ENCODE assay signal across 23 cellular contexts in genomic region chr13:45763419-45763818, GRCh38.
A peak's percentile ranks its signal among the peaks of the same experiment; 100 is the strongest.
DNase-seq lines count a peak whose midpoint lies in the region; ATAC-seq, FAIRE-seq and TF ChIP-seq lines count a peak whose summit lies in the region.
"Had no signal": no experiment of that assay in that cellular context is flagged by ENCODE, and none has a peak within 500 bp of the region (broad histone marks: within the 10 kb centered on the region; RNA-seq: fewer than 3 reads in every experiment).

No MANE protein-coding gene starts in this region.

- H3K36me3 ChIP-seq in HepG2 (replicated peaks in 1 of 2; ENCODE audit: control insufficient read depth in 1 of 2, insufficient read depth in 2 of 2, low read length in 2 of 2) = no peaks in the 10 kb centered on the region
- H3K36me3 ChIP-seq in right lobe of liver = no peaks in the 10 kb centered on the region
- H3K36me3 ChIP-seq in mesenchymal stem cell (ENCODE audit: control insufficient read depth in 1 of 2, insufficient read depth in 2 of 2, low read depth in 1 of 2, low read length in 2 of 2) = no peaks in the 10 kb centered on the region
- no peaks in the 10 kb centered on the region for H3K36me3 ChIP-seq in trophoblast cell (ENCODE audit: control insufficient read depth in 1 of 2, insufficient read depth in 2 of 2, low read length in 2 of 2)
- H3K36me3 ChIP-seq: BE2C, BLaER1 had no signal

- no TSS peak for BruUV-seq in HepG2 (replicated peaks; lab: Mats Ljungman, UMichigan)

- H3K79me1 ChIP-seq in mesenchymal stem cell (replicated peaks; ENCODE audit: low read length, poor library complexity, severe bottlenecking) = no peaks in the 10 kb centered on the region
- no peaks in the 10 kb centered on the region for H3K79me1 ChIP-seq in trophoblast cell (ENCODE audit: low read length)

- H4K20me1 ChIP-seq in HepG2 (ENCODE audit: insufficient read depth, low read length) = no peaks in the 10 kb centered on the region
- H4K20me1 ChIP-seq: BLaER1 had no signal

- H3K4me1 ChIP-seq in HepG2 (ENCODE audit: insufficient read depth, low read length) = peaks cover 13% of the 10 kb centered on the region
- no peaks in the 10 kb centered on the region for H3K4me1 ChIP-seq in right lobe of liver
- H3K4me1 ChIP-seq in mesenchymal stem cell (ENCODE audit: control insufficient read depth, insufficient read depth, low read depth, low read length) = peaks cover 2% of the 10 kb centered on the region
- no peaks in the 10 kb centered on the region for H3K4me1 ChIP-seq in trophoblast cell (ENCODE audit: control insufficient read depth in 1 of 2, insufficient read depth in 2 of 2, low read length in 2 of 2)
- H3K4me1 ChIP-seq: BE2C, Caco-2 had no signal

- H3K9ac ChIP-seq in HepG2 (ENCODE audit: insufficient read depth, low read depth, low read length) = no peak overlapping the region
- H3K9ac ChIP-seq in mesenchymal stem cell (ENCODE audit: low read length) = no peak overlapping the region
- H3K9ac ChIP-seq in trophoblast cell (ENCODE audit: low read length) = no peak overlapping the region
- H3K9ac ChIP-seq: BLaER1 had no signal

- no peak overlapping the region for H3K23ac ChIP-seq in mesenchymal stem cell (ENCODE audit: low read length in 2 of 2)
- H3K23ac ChIP-seq in trophoblast cell (ENCODE audit: low read length) = no peak overlapping the region

- no peaks in the 10 kb centered on the region for H3K9me3 Mint-ChIP-seq in activated CD8-positive, alpha-beta memory T cell treated with anti-CD3 and anti-CD28 coated beads, Interleukin-2, amount 10 ng/mL, durations not matched to agents 7 days and 5 days (ENCODE audit: low read depth)
- H3K9me3 Mint-ChIP-seq: CD4-positive, alpha-beta T cell had no signal

- no peak overlapping the region for H3K27ac ChIP-seq in HepG2 (ENCODE audit: extremely low read length, insufficient read depth, low read length)
- no peak overlapping the region for H3K27ac ChIP-seq in right lobe of liver
- no peak overlapping the region for H3K27ac ChIP-seq in mesenchymal stem cell (ENCODE audit: low read length, poor library complexity, severe bottlenecking)
- H3K27ac ChIP-seq in trophoblast cell (ENCODE audit: low read depth, low read length) = no peak overlapping the region
- H3K27ac ChIP-seq: 22Rv1, BLaER1 had no signal

- intact Hi-C loops in HepG2 (cut with micrococcal nuclease; ENCODE audit: unreplicated experiment) = no loop called here
- intact Hi-C loops in right lobe of liver (cut with DNase I) = no loop called here

- H3K4me2 ChIP-seq in HepG2 (ENCODE audit: low read depth, low read length) (no peak overlapping the region), mesenchymal stem cell (ENCODE audit: low read length, poor library complexity, severe bottlenecking) (no peak overlapping the region), trophoblast cell (ENCODE audit: low read length) (no peak overlapping the region)
- H3K4me2 ChIP-seq: BLaER1 had no signal

- peaks cover 5% of the 10 kb centered on the region for H3K27me3 Mint-ChIP-seq in activated CD8-positive, alpha-beta memory T cell treated with anti-CD3 and anti-CD28 coated beads, Interleukin-2, amount 10 ng/mL, durations not matched to agents 7 days and 5 days
- H3K27me3 Mint-ChIP-seq: CD4-positive, alpha-beta T cell had no signal

- TF ChIP-seq POLR2A in HepG2 (IDR thresholded peaks at IDR 0.05; ENCODE audit: insufficient read depth in 1 of 2, low read depth in 2 of 2, low read length in 2 of 2) (no peak), right lobe of liver (IDR thresholded peaks at IDR 0.05) (no peak)

- H3K36me3 Mint-ChIP-seq in activated CD8-positive, alpha-beta memory T cell treated with anti-CD3 and anti-CD28 coated beads, Interleukin-2, amount 10 ng/mL, durations not matched to agents 7 days and 5 days = no peaks in the 10 kb centered on the region
- H3K36me3 Mint-ChIP-seq: CD14-positive monocyte; CD8-positive, alpha-beta T cell had no signal

- H3K4me1 Mint-ChIP-seq in activated CD8-positive, alpha-beta memory T cell treated with anti-CD3 and anti-CD28 coated beads, Interleukin-2, amount 10 ng/mL, durations not matched to agents 7 days and 5 days = no peaks in the 10 kb centered on the region

- no peaks in the 10 kb centered on the region for H3K27me3 ChIP-seq in HepG2 (ENCODE audit: control insufficient read depth in 1 of 2, insufficient read depth in 2 of 2, low read length in 2 of 2)
- H3K27me3 ChIP-seq in right lobe of liver = no peaks in the 10 kb centered on the region
- H3K27me3 ChIP-seq in mesenchymal stem cell (ENCODE audit: control insufficient read depth in 1 of 2, insufficient read depth in 1 of 2, low read length in 2 of 2) = peaks cover 27 to 46% of the 10 kb centered on the region in 2 experiments
- H3K27me3 ChIP-seq in trophoblast cell (ENCODE audit: insufficient read depth, low read length) = no peaks in the 10 kb centered on the region
- H3K27me3 ChIP-seq: BLaER1 had no signal

- H2AFZ ChIP-seq in HepG2 (ENCODE audit: low read length) (no peak overlapping the region), mesenchymal stem cell (ENCODE audit: low read depth, low read length) (no peak overlapping the region), trophoblast cell (ENCODE audit: insufficient read depth, low read length, poor library complexity) (no peak overlapping the region)

- in situ Hi-C loops in HepG2 (cut with HindIII; ENCODE audit: extremely low pct_ligation_motif_present, low pct_unique_long_range_greater_than_20kb) = no loop called here

- no peak overlapping the region for H3K4me3 ChIP-seq in HepG2 (replicated peaks in 1 of 3; ENCODE audit: insufficient read depth in 1 of 3, low read depth in 2 of 3, low read length in 3 of 3)
- no peak overlapping the region for H3K4me3 ChIP-seq in right lobe of liver
- no peak overlapping the region for H3K4me3 ChIP-seq in mesenchymal stem cell (ENCODE audit: insufficient read depth in 1 of 2, low read depth in 1 of 2, low read length in 2 of 2)
- H3K4me3 ChIP-seq in trophoblast cell (ENCODE audit: low read depth, low read length) = peak overlapping the region; percentile 30
- H3K4me3 ChIP-seq: BLaER1 had no signal

- H3K14ac ChIP-seq in mesenchymal stem cell (ENCODE audit: low read length in 2 of 2) (no peak overlapping the region), trophoblast cell (ENCODE audit: low read length) (no peak overlapping the region)

- H2BK5ac ChIP-seq in mesenchymal stem cell (ENCODE audit: low read depth, low read length, poor library complexity, severe bottlenecking) (no peak overlapping the region), trophoblast cell (ENCODE audit: low read depth, low read length, poor library complexity) (no peak overlapping the region)

- TF ChIP-seq EP300 in HepG2 (IDR thresholded peaks at IDR 0.05; ENCODE audit: low read depth in 2 of 2, low read length in 2 of 2) = no peak
- TF ChIP-seq EP300 in HepG2 (CRISPR knock-in tag; IDR thresholded peaks at IDR 0.05; ENCODE audit: borderline replicate concordance) = no peak

- no peak overlapping the region for H4K91ac ChIP-seq in mesenchymal stem cell (ENCODE audit: low read length)
- H4K91ac ChIP-seq in trophoblast cell (ENCODE audit: low read depth, low read length) = no peak overlapping the region

- POLR2A ChIA-PET in HepG2 (lab: Yijun Ruan, JAX) = no interaction called here

- FAIRE-seq in HepG2 (lab: Jason Lieb, UNC) = no peak
- FAIRE-seq: D721Med, G401.6, GM12891, GM19239 had no signal

- no peak for ATAC-seq in HepG2
- no peak for ATAC-seq in right lobe of liver
- ATAC-seq in activated CD8-positive, alpha-beta memory T cell treated with anti-CD3 and anti-CD28 coated beads, Interleukin-2, amount 10 ng/mL, durations not matched to agents 7 days and 5 days = no peak
- ATAC-seq: CD8-positive, alpha-beta T cell had no signal

- no peak overlapping the region for H2AK5ac ChIP-seq in mesenchymal stem cell (ENCODE audit: low read length, severe bottlenecking)
- no peak overlapping the region for H2AK5ac ChIP-seq in trophoblast cell (ENCODE audit: low read length)

- no peak for TF ChIP-seq CTCF in HepG2 (CRISPR knock-in tag; IDR thresholded peaks at IDR 0.05)
- no peak for TF ChIP-seq CTCF in right lobe of liver (IDR thresholded peaks at IDR 0.05)

- H3K4me3 Mint-ChIP-seq in activated CD8-positive, alpha-beta memory T cell treated with anti-CD3 and anti-CD28 coated beads, Interleukin-2, amount 10 ng/mL, durations not matched to agents 7 days and 5 days = no peak overlapping the region
- H3K4me3 Mint-ChIP-seq: CD14-positive monocyte; CD4-positive, alpha-beta T cell; CD8-positive, alpha-beta T cell had no signal

- H2BK12ac ChIP-seq in mesenchymal stem cell (ENCODE audit: low read length in 2 of 2) (no peak overlapping the region), trophoblast cell (ENCODE audit: low read length) (no peak overlapping the region)

- H3K18ac ChIP-seq in mesenchymal stem cell (ENCODE audit: low read depth in 1 of 2, low read length in 2 of 2) (no peak overlapping the region), trophoblast cell (ENCODE audit: low read length) (no peak overlapping the region)

- no peak overlapping the region for H2BK120ac ChIP-seq in mesenchymal stem cell (ENCODE audit: low read depth, low read length)
- H2BK120ac ChIP-seq in trophoblast cell (ENCODE audit: insufficient read depth, low read length, poor library complexity) = no peak overlapping the region

- H3K9me3 ChIP-seq in HepG2 (ENCODE audit: low read length) = no peaks in the 10 kb centered on the region
- no peaks in the 10 kb centered on the region for H3K9me3 ChIP-seq in right lobe of liver
- H3K9me3 ChIP-seq in mesenchymal stem cell (ENCODE audit: control insufficient read depth, low read length) = peaks cover 17% of the 10 kb centered on the region
- no peaks in the 10 kb centered on the region for H3K9me3 ChIP-seq in trophoblast cell (ENCODE audit: insufficient read depth, low read depth, low read length)
- H3K9me3 ChIP-seq: BE2C, Caco-2 had no signal

- H4K12ac ChIP-seq in trophoblast cell (ENCODE audit: low read depth, low read length) = no peak overlapping the region

- peak overlapping the region; percentile 4 for H2BK15ac ChIP-seq in mesenchymal stem cell (ENCODE audit: low read depth, poor library complexity, severe bottlenecking)

- 20% methylated on average over 4 of the region's 4 CpGs for WGBS in HepG2 (ENCODE audit: low lambda C conversion rate)
- 30% methylated on average over 2 of the region's 4 CpGs for WGBS in right lobe of liver (ENCODE audit: insufficient coverage, low coverage, low lambda C conversion rate, missing lambda C conversion rate)
- 69% methylated on average over 3 of the region's 4 CpGs for WGBS in mesenchymal stem cell
- WGBS in trophoblast cell (ENCODE audit: extremely low coverage, insufficient coverage, insufficient read length) = no CpG with 5 or more reads among the region's 4 CpGs

- CTCF ChIA-PET in HepG2 (lab: Yijun Ruan, JAX; ENCODE audit: low intra/inter-chr PET ratio, low total read pairs) = no interaction called here
- CTCF ChIA-PET in activated CD8-positive, alpha-beta memory T cell treated with anti-CD3 and anti-CD28 coated beads, Interleukin-2, amount 10 ng/mL, durations not matched to agents 7 days and 5 days (lab: Charles Lee) = no interaction called here

- H3K79me2 ChIP-seq in HepG2 (ENCODE audit: insufficient read depth, low read length) (no peaks in the 10 kb centered on the region), trophoblast cell (ENCODE audit: control insufficient read depth, insufficient read depth, low read length, poor library complexity) (no peaks in the 10 kb centered on the region)

- TF ChIP-seq RAD21 in HepG2 (CRISPR knock-in tag; IDR thresholded peaks at IDR 0.05) = no peak

- H3K4ac ChIP-seq in mesenchymal stem cell (ENCODE audit: low read depth in 1 of 2, low read length in 2 of 2) (no peak overlapping the region), trophoblast cell (ENCODE audit: low read depth, low read length) (no peak overlapping the region)

- no peak overlapping the region for H3K27ac Mint-ChIP-seq in activated CD8-positive, alpha-beta memory T cell treated with anti-CD3 and anti-CD28 coated beads, Interleukin-2, amount 10 ng/mL, durations not matched to agents 7 days and 5 days
- H3K27ac Mint-ChIP-seq: CD4-positive, alpha-beta T cell; CD8-positive, alpha-beta T cell had no signal

- H4K8ac ChIP-seq in mesenchymal stem cell (ENCODE audit: low read length) (no peak overlapping the region), trophoblast cell (ENCODE audit: low read depth, low read length) (no peak overlapping the region)

- DNase-seq in HepG2 (ENCODE audit: low spot score) = no peak
- DNase-seq in right lobe of liver = no peak
- no peak for DNase-seq in mesenchymal stem cell
- DNase-seq in trophoblast cell = no peak
- DNase-seq in activated CD8-positive, alpha-beta memory T cell treated with anti-CD3 and anti-CD28 coated beads, Interleukin-2, amount 10 ng/mL, durations not matched to agents 7 days and 5 days = no peak
- no peak for DNase-seq in CD1c-positive myeloid dendritic cell (ENCODE audit: extremely low spot score)
- DNase-seq in activated CD8-positive, alpha-beta memory T cell treated with anti-CD3 and anti-CD28 coated beads for 24 hours = no peak
- DNase-seq: ACHN; BE2C; C1 segment of cervical spinal cord; Caco-2; Calu3; CD4-positive, alpha-beta T cell; CD8-positive, alpha-beta T cell; DMS79 treated with DMSO at 0.1 percent for 48 hours; GF-D8 had no signal
